Comparison of ENCODE assay signal across 8 cellular contexts in genomic region chr6:31540640-31541039, GRCh38. TPM values are rescaled to one million over a fixed set of nuclear protein-coding genes. Genes with fewer than 3 reads are reported as not detected.
DNase-seq lines count a peak whose midpoint lies in the region; ATAC-seq and TF ChIP-seq lines count a peak whose summit lies in the region.

No MANE protein-coding gene starts in this region.

- intact Hi-C loops in CD4-positive, alpha-beta memory T cell (cut with micrococcal nuclease), result loop anchor here (1.0 to 5.0 kb wide), 4 partner anchors 46 to 277 kb away; partner anchors contain the start of genes BAG6, HLA-C, HSPA1A and HSPA1L
- intact Hi-C loops in PC-9 (cut with micrococcal nuclease; ENCODE audit: unreplicated experiment), result loop anchor here (1.0 to 10.0 kb wide), 4 partner anchors 42 to 654 kb away; partner anchors contain the start of genes CLIC1, GPSM3, HSPA1B and MICB

- H3K79me2 ChIP-seq in PC-9 (ENCODE audit: low read depth) (peaks cover 70% of the 10 kb centered on the region), osteoblast (ENCODE audit: insufficient read depth, low read length) (peaks cover 63% of the 10 kb centered on the region)

- peaks cover 44 to 56% of the 10 kb centered on the region in 2 donors for H3K36me3 Mint-ChIP-seq in CD4-positive, alpha-beta memory T cell

- H3K4me3 ChIP-seq in CD4-positive, alpha-beta memory T cell (ENCODE audit: low read length in 2 of 2), result peak overlapping the region; percentile 96 to 97
- H3K4me3 ChIP-seq in PC-9 (peak overlapping the region; percentile 75), osteoblast (ENCODE audit: insufficient read depth, low read length) (peak overlapping the region; percentile 95)

- H3K36me3 ChIP-seq in CD4-positive, alpha-beta memory T cell (ENCODE audit: insufficient read depth, low read length), result peaks cover 37% of the 10 kb centered on the region
- H3K36me3 ChIP-seq in PC-9 (ENCODE audit: low read depth) (peaks cover 41% of the 10 kb centered on the region), osteoblast (ENCODE audit: insufficient read depth, low read length) (peaks cover 49% of the 10 kb centered on the region)

- peak overlapping the region; percentile 94 for H3K27ac ChIP-seq in CD4-positive, alpha-beta memory T cell (ENCODE audit: low read depth, low read length)
- peak overlapping the region; percentile 95 for H3K27ac ChIP-seq in PC-9
- peak overlapping the region; percentile 91 for H3K27ac ChIP-seq in epithelial cell of prostate
- peak overlapping the region; percentile 99 for H3K27ac ChIP-seq in osteoblast (ENCODE audit: low read depth, low read length)

- H3K4me1 Mint-ChIP-seq in CD4-positive, alpha-beta memory T cell, result peaks cover 40 to 68% (median 53%) of the 10 kb centered on the region in 4 donors

- peaks cover 0 to 4% (median 0%) of the 10 kb centered on the region in 8 donors for H3K9me3 Mint-ChIP-seq in CD4-positive, alpha-beta memory T cell

- no peaks in the 10 kb centered on the region for H3K9me3 ChIP-seq in CD4-positive, alpha-beta memory T cell (ENCODE audit: control insufficient read depth in 1 of 2, low read length in 2 of 2)
- H3K9me3 ChIP-seq in PC-9 (ENCODE audit: insufficient read depth, low read depth) (no peaks in the 10 kb centered on the region), osteoblast (ENCODE audit: low read depth, low read length) (no peaks in the 10 kb centered on the region)

- no TSS peak for BruUV-seq in PC-9 (replicated peaks; lab: Mats Ljungman, UMichigan)

- H3K27ac Mint-ChIP-seq in CD4-positive, alpha-beta memory T cell, result peak overlapping the region; percentile 85 to 100 (median 99)

- H3K27me3 ChIP-seq in CD4-positive, alpha-beta memory T cell (ENCODE audit: insufficient read depth, low read length), result no peaks in the 10 kb centered on the region
- H3K27me3 ChIP-seq in PC-9 (ENCODE audit: insufficient read depth, low read depth), result no peaks in the 10 kb centered on the region
- H3K27me3 ChIP-seq in osteoblast (ENCODE audit: insufficient read depth, low read length), result no peaks in the 10 kb centered on the region

- H4K20me1 ChIP-seq in PC-9 (ENCODE audit: insufficient read depth) (peaks cover 56% of the 10 kb centered on the region), osteoblast (ENCODE audit: insufficient read depth, low read length) (peaks cover 50% of the 10 kb centered on the region)

- H3K4me2 ChIP-seq in PC-9, result peak overlapping the region; percentile 76
- peak overlapping the region; percentile 97 for H3K4me2 ChIP-seq in osteoblast (ENCODE audit: insufficient read depth, low read length)

- ATAC-seq in GM21717 (IDR thresholded peaks at IDR 0.05; ENCODE audit: unreplicated experiment), result no peak

- CTCF ChIA-PET in CD4-positive, alpha-beta memory T cell (lab: Charles Lee; ENCODE audit: partially characterized antibody), result interaction anchor here (0.6 to 35.1 kb wide), 9 partner anchors 10 to 111 kb away, joined by 3 to 1152 read pairs (median 13); partner anchors contain the start of genes BAG6, LTB, MICB and NCR3
- CTCF ChIA-PET in PC-9 (lab: Charles Lee), result no interaction called here

- H3K4me1 ChIP-seq in CD4-positive, alpha-beta memory T cell (ENCODE audit: insufficient read depth, low read length), result peaks cover 39% of the 10 kb centered on the region
- H3K4me1 ChIP-seq in PC-9 (replicated peaks; ENCODE audit: insufficient read depth), result peaks cover 29% of the 10 kb centered on the region
- H3K4me1 ChIP-seq in osteoblast (ENCODE audit: insufficient read depth, low read length), result peaks cover 23% of the 10 kb centered on the region

- peaks cover 45% of the 10 kb centered on the region; the same call in 1 of the 2 replicates for H3F3A ChIP-seq in PC-9 (ENCODE audit: insufficient read depth, low read depth)

- DNase-seq in CD4-positive, alpha-beta memory T cell, result no peak
- DNase-seq in PC-9 (no peak), epithelial cell of prostate (ENCODE audit: low read depth, low spot score) (no peak), osteoblast (ENCODE audit: insufficient read length, low spot score, missing footprints) (no peak), T-helper 9 cell (no peak), NCI-H1930 (lab: John Stamatoyannopoulos, UW) (no peak), OCI-M2 (lab: John Stamatoyannopoulos, UW; ENCODE audit: unreplicated experiment) (no peak)

- peak overlapping the region; percentile 96 to 99 (median 98) for H3K4me3 Mint-ChIP-seq in CD4-positive, alpha-beta memory T cell

- POLR2A ChIA-PET in CD4-positive, alpha-beta memory T cell (lab: Charles Lee; ENCODE audit: partially characterized antibody), result interaction anchor here (1.0 to 52.5 kb wide), 23 partner anchors 9 to 1432 kb away, joined by 3 to 3597 read pairs (median 8); partner anchors contain the start of genes ABHD16A, C6orf47, CLIC1 and CSNK2B
- POLR2A ChIA-PET in PC-9 (lab: Charles Lee; ENCODE audit: unreplicated experiment), result interaction anchor here (0.6 to 0.7 kb wide), 4 partner anchors 9 to 139 kb away, joined by 4 to 5 read pairs (median 4); no protein-coding TSS in a partner anchor

- H2AFZ ChIP-seq in PC-9 (no peak overlapping the region), osteoblast (ENCODE audit: low read length) (no peak overlapping the region)

- no peak for TF ChIP-seq CTCF in PC-9 (conservative IDR thresholded peaks at IDR 0.05)
- TF ChIP-seq CTCF in osteoblast (IDR thresholded peaks at IDR 0.05; ENCODE audit: extremely low read depth, low read depth, low read length), result no peak

- H3K27me3 Mint-ChIP-seq in CD4-positive, alpha-beta memory T cell, result no peaks in the 10 kb centered on the region

- no peaks in the 10 kb centered on the region for H3K9me2 ChIP-seq in PC-9 (ENCODE audit: insufficient read depth)

RNA-seq across cellular contexts. Expression of gene DDX39B, which starts 1.2 kb away (rescaled TPM):
- total RNA-seq in CD4-positive, alpha-beta memory T cell, result 100 to 1,000 TPM; 729 to 737 TPM
- polyA plus RNA-seq in CD4-positive, alpha-beta memory T cell, result 10 to 100 TPM; 65.6 to 94.3 TPM
- total RNA-seq in PC-9 (2021), result 383 and 436 TPM in 2 replicates
- total RNA-seq in osteoblast, result 240 and 262 TPM in 2 replicates

RNA-seq across cellular contexts. Expression of gene ATP6V1G2, which starts 5.8 kb away (rescaled TPM):
- 1 to 10 TPM; 6.0 to 7.2 TPM for total RNA-seq in CD4-positive, alpha-beta memory T cell
- polyA plus RNA-seq in CD4-positive, alpha-beta memory T cell, result under 1 TPM; 0.84 to 1.00 TPM
- 0.55 and 1.8 TPM in 2 replicates for total RNA-seq in PC-9 (2021)
- 2.2 and 2.9 TPM in 2 replicates for total RNA-seq in osteoblast

RNA-seq across cellular contexts. Expression of gene NFKBIL1, which starts 6.8 kb away (rescaled TPM):
- total RNA-seq in CD4-positive, alpha-beta memory T cell, result 10 to 100 TPM in 1 of 2 experiments, 1 to 10 TPM in 1; 9.8 to 13.3 TPM
- 1 to 10 TPM; 5.7 to 7.4 TPM for polyA plus RNA-seq in CD4-positive, alpha-beta memory T cell
- 26.1 and 38.3 TPM in 2 replicates for total RNA-seq in PC-9 (2021)
- 43.6 and 56.8 TPM in 2 replicates for total RNA-seq in osteoblast

RNA-seq across cellular contexts. Expression of gene MCCD1, which starts 11.9 kb away (rescaled TPM):
- not detected for total RNA-seq in CD4-positive, alpha-beta memory T cell
- not detected for polyA plus RNA-seq in CD4-positive, alpha-beta memory T cell
- not detected in 2 replicates for total RNA-seq in PC-9 (2021)
- not detected in 2 replicates for total RNA-seq in osteoblast

RNA-seq across cellular contexts. Expression of gene LTA, which starts 31.4 kb away (rescaled TPM):
- total RNA-seq in CD4-positive, alpha-beta memory T cell, result 10 to 100 TPM; 17.3 to 17.5 TPM
- 10 to 100 TPM; 27.7 to 31.1 TPM for polyA plus RNA-seq in CD4-positive, alpha-beta memory T cell
- not detected in 2 replicates for total RNA-seq in PC-9 (2021)
- total RNA-seq in osteoblast, result not detected in 2 replicates
